Comparison of ENCODE assay signal across 1 cellular context in genomic region chr2:241410739-241411176, GRCh38.
A peak's percentile ranks its signal among the peaks of the same experiment; 100 is the strongest.
TF ChIP-seq lines count a peak whose summit lies in the region.

No MANE protein-coding gene starts in this region.

TF ChIP-seq in HepG2, 621 proteins besides CTCF, POLR2A, EP300 and RAD21:
- TF ChIP-seq FOSL2 (CRISPR knock-in tag; IDR thresholded peaks at IDR 0.05) (0 out of 2 replicates have a peak, but pooled peaks have one; percentile 14), ZNF83 (CRISPR knock-in tag; IDR thresholded peaks at IDR 0.05; ENCODE audit: borderline replicate concordance) (no peak), PLRG1 (conservative IDR thresholded peaks at IDR 0.05) (no peak), MXI1 (IDR thresholded peaks at IDR 0.05; ENCODE audit: borderline replicate concordance, low read depth, low read length) (no peak), ZBTB33 (CRISPR knock-in tag; IDR thresholded peaks at IDR 0.05) (peak; percentile 66; the same call in 1 of the 2 replicates)
TF ChIP-seq in HepG2: peak in this region for 2.
